8 cellular contexts compared by ENCODE assay signal in the genomic region with DNA sequence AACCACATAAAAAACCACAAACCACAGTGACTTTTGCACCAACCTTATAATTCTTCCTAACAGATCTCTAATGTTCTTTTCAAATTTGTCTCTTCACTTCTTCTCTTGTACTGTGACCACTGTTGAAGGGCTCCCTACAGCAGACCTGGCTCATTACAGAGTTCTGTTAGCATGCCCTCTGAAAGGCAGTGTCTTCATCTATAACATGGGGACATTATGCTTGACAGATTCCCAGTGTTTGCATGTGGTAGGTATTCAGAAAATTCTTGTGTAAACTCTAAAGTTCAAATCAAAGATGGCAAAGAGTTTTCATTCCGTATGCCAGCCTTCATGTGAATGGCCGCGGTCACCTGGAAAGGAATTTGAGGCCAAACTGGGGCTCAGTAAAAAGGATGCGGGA.
"Had no signal": no experiment of that assay in that cellular context is flagged by ENCODE, and none has a peak within 500 bp of the region (broad histone marks: within the 10 kb centered on the region; RNA-seq: fewer than 3 reads in every experiment).

No MANE protein-coding gene starts in this region.

- FAIRE-seq: G401.6, GM12878, GM12891, GM12892, GM18507, GM19239 had no signal

- DNase-seq: GDM1, GF-D8 had no signal

- ATAC-seq: GM12878 had no signal

- H3K4me3 ChIP-seq: GM12878 had no signal
